ENCODE assay signal across 9 cellular contexts in genomic region chrX:37755073-37755472, GRCh38. TPM values are rescaled to one million over a fixed set of nuclear protein-coding genes. Genes with fewer than 3 reads are reported as not detected.
DNase-seq lines count a peak whose midpoint lies in the region; ATAC-seq, FAIRE-seq and TF ChIP-seq lines count a peak whose summit lies in the region.
"Had no signal": no experiment of that assay in that cellular context is flagged by ENCODE, and none has a peak within 500 bp of the region (broad histone marks: within the 10 kb centered on the region; RNA-seq: fewer than 3 reads in every experiment).

No MANE protein-coding gene starts in this region.

- peaks cover 0 to 1% (median 0%) of the 10 kb centered on the region in 11 experiments; a peak in 4 of 22 replicates for H3K36me3 ChIP-seq in BLaER1 treated with 17β-estradiol and CSF1 and Interleukin-3, amounts not matched to agents 10 nM and 100 nM
- H3K36me3 ChIP-seq: heart left ventricle had no signal

- no peak overlapping the region for H3K4me3 Mint-ChIP-seq in T-helper 17 cell

- H3K9me3 ChIP-seq in BLaER1 treated with 17β-estradiol and CSF1 and Interleukin-3, amounts not matched to agents 10 nM and 100 nM (replicated peaks in 1 of 11) = peaks cover 0 to 80% (median 61%) of the 10 kb centered on the region in 11 experiments; a peak in 18 of 22 replicates
- no peaks in the 10 kb centered on the region for H3K9me3 ChIP-seq in T-helper 17 cell (ENCODE audit: control insufficient read depth, low read length, poor library complexity, severe bottlenecking)
- H3K9me3 ChIP-seq: heart left ventricle had no signal

- H3K4me2 ChIP-seq in BLaER1 treated with 17β-estradiol and CSF1 and Interleukin-3, amounts not matched to agents 10 nM and 100 nM = peak overlapping the region; percentile 77 to 94 (median 86)

- H3K27me3 ChIP-seq in BLaER1 treated with 17β-estradiol and CSF1 and Interleukin-3, amounts not matched to agents 10 nM and 100 nM = no peaks in the 10 kb centered on the region
- H3K27me3 ChIP-seq: heart left ventricle had no signal

- H3K27ac ChIP-seq in BLaER1 treated with 17β-estradiol and CSF1 and Interleukin-3, amounts not matched to agents 10 nM and 100 nM = peak overlapping the region; percentile 59 to 97 (median 94); a peak in 21 of 22 replicates

- FAIRE-seq in RCC 7860 (lab: Jason Lieb, UNC) = no peak

- H3K9ac ChIP-seq in BLaER1 treated with 17β-estradiol and CSF1 and Interleukin-3, amounts not matched to agents 10 nM and 100 nM = peak overlapping the region; percentile 31 to 86 (median 80); a peak in 21 of 22 replicates

- H3K4me1 Mint-ChIP-seq in T-helper 17 cell = peaks cover 11% of the 10 kb centered on the region

- no peak for TF ChIP-seq CTCF in omental fat pad (IDR thresholded peaks at IDR 0.05)

- no peak overlapping the region for H3K27ac Mint-ChIP-seq in T-helper 17 cell

- no peaks in the 10 kb centered on the region for H3K36me3 Mint-ChIP-seq in T-helper 17 cell (ENCODE audit: low read depth)

- H3K4me1 ChIP-seq in BLaER1 treated with 17β-estradiol and CSF1 and Interleukin-3, amounts not matched to agents 10 nM and 100 nM = peaks cover 48 to 90% (median 54%) of the 10 kb centered on the region in 10 experiments

- H3K4me3 ChIP-seq in BLaER1 treated with 17β-estradiol and CSF1 and Interleukin-3, amounts not matched to agents 10 nM and 100 nM = peak overlapping the region in 3 of 10 experiments; percentile 7 to 38 (median 26); a peak in 6 of 20 replicates
- H3K4me3 ChIP-seq: heart left ventricle had no signal

- ATAC-seq in GM19043 (IDR thresholded peaks at IDR 0.05; ENCODE audit: low read depth, unreplicated experiment) (peak; percentile 89), HG03108 (IDR thresholded peaks at IDR 0.05; ENCODE audit: unreplicated experiment) (peak; percentile 94), T-helper 17 cell (peak; percentile 96), omental fat pad (ENCODE audit: low FRiP score) (no peak)

- no peaks in the 10 kb centered on the region for H3K27me3 Mint-ChIP-seq in T-helper 17 cell

- DNase-seq in T-helper 17 cell = no peak
- no peak for DNase-seq in DMS 273 (lab: John Stamatoyannopoulos, UW; ENCODE audit: unreplicated experiment)
- no peak for DNase-seq in omental fat pad (ENCODE audit: low spot score)
- DNase-seq in NCI-H510A (lab: John Stamatoyannopoulos, UW) = no peak
- DNase-seq in RCC 7860 (ENCODE audit: low spot score) = no peak
- DNase-seq: heart left ventricle had no signal

- no peaks in the 10 kb centered on the region for H4K20me1 ChIP-seq in BLaER1 treated with 17β-estradiol and CSF1 and Interleukin-3, amounts not matched to agents 10 nM and 100 nM

RNA-seq across cellular contexts. Expression of gene CYBB, which starts 24.8 kb away (rescaled TPM):
- 10 to 100 TPM in 1 of 2 donors, 1 to 10 TPM in 1; 2.3 to 15.5 TPM for total RNA-seq in T-helper 17 cell
- total RNA-seq in omental fat pad = 10 to 100 TPM; 47.3 to 71.9 (median 51.7) TPM
